Comparison of ENCODE assay signal across 18 cellular contexts in the genomic region with DNA sequence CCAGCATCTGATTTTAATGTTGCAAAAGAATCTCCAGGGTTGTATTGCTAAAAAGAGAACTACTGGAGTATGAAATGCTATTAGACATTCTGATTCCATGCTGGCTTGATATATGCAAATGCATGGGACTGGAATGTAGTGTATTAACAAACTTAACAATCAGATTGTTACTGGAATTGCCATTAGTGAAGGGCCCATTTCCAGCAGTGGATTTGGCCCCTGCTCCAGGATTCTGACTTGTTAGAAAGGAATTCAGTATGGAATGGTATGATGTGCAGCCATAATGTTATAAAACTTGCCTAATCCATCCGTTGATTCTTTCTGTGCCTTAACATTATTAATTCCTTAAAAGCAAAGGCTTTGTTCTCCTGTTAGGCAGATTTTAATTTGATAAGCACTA. TPM values are rescaled to one million over a fixed set of nuclear protein-coding genes. Genes with fewer than 3 reads are reported as not detected.
DNase-seq lines count a peak whose midpoint lies in the region; FAIRE-seq and TF ChIP-seq lines count a peak whose summit lies in the region.
"Had no signal": no experiment of that assay in that cellular context is flagged by ENCODE, and none has a peak within 500 bp of the region (broad histone marks: within the 10 kb centered on the region; RNA-seq: fewer than 3 reads in every experiment).

No MANE protein-coding gene starts in this region.

- FAIRE-seq in RCC 7860 (lab: Jason Lieb, UNC): no peak

- H4K20me1 ChIP-seq in H9 (ENCODE audit: control insufficient read depth, insufficient read depth, insufficient read length): no peaks in the 10 kb centered on the region

- H3K36me3 Mint-ChIP-seq in H9 (ENCODE audit: insufficient read depth in 1 of 3, low read depth in 3 of 3): peaks cover 3 to 38% (median 17%) of the 10 kb centered on the region in 3 experiments; a peak in 5 of 7 replicates
- H3K36me3 Mint-ChIP-seq: activated naive CD4-positive, alpha-beta T cell treated with anti-CD3 and anti-CD28 coated beads, Interleukin-2, amount 10 ng/mL, durations not matched to agents 7 days and 5 days had no signal

- H4K91ac ChIP-seq in H9 (ENCODE audit: insufficient read length, low read depth, low read length): no peak overlapping the region

- no peak overlapping the region for H3K18ac ChIP-seq in H9 (ENCODE audit: insufficient read length, low read depth, low read length)

- no peak overlapping the region for H3K4me2 ChIP-seq in H9 (ENCODE audit: insufficient read depth, insufficient read length, low read length)
- H3K4me2 ChIP-seq: BLaER1 had no signal

- H3K27me3 Mint-ChIP-seq in H9 (ENCODE audit: low read depth): no peaks in the 10 kb centered on the region

- H4K5ac ChIP-seq in H9 (ENCODE audit: insufficient read length, low read depth, low read length): no peak overlapping the region

- no peaks in the 10 kb centered on the region for H3K9me3 ChIP-seq in MG63
- H3K9me3 ChIP-seq in muscle layer of duodenum (ENCODE audit: control insufficient read depth in 1 of 2, low read length in 2 of 2): no peaks in the 10 kb centered on the region
- H3K9me3 ChIP-seq in H9 (ENCODE audit: control insufficient read depth, low read depth, low read length): no peaks in the 10 kb centered on the region
- H3K9me3 ChIP-seq: BLaER1, mucosa of descending colon had no signal

- DNase-seq in AG09319 (ENCODE audit: extremely low read depth, low read depth) (peak; percentile 84), MG63 (peak; percentile 78), epithelial cell of proximal tubule (ENCODE audit: low read depth) (peak; percentile 27), nucleus accumbens (lab: John Stamatoyannopoulos, UW) (no peak), RCC 7860 (ENCODE audit: low spot score) (no peak), H9 (no peak)
- no peak for DNase-seq in activated naive CD4-positive, alpha-beta T cell treated with anti-CD3 and anti-CD28 coated beads, Interleukin-2, amount 50 U/mL, for 16 hours
- DNase-seq: activated CD8-positive, alpha-beta memory T cell treated with anti-CD3 and anti-CD28 coated beads, Interleukin-2, amount 50 U/mL, for 48 hours; activated naive CD4-positive, alpha-beta T cell treated with anti-CD3 and anti-CD28 coated beads, Interleukin-2, amount 10 ng/mL, durations not matched to agents 7 days and 5 days; DMS79 treated with DMSO at 0.1 percent for 48 hours; mucosa of descending colon; NCI-H1417 treated with DMSO at 0.1 percent for 48 hours; NCI-H446 treated with DMSO at 0.1 percent for 48 hours; OCI-M1; substantia nigra had no signal

- H3K4me3 Mint-ChIP-seq in H9: no peak overlapping the region
- H3K4me3 Mint-ChIP-seq: activated naive CD4-positive, alpha-beta T cell treated with anti-CD3 and anti-CD28 coated beads, Interleukin-2, amount 10 ng/mL, durations not matched to agents 7 days and 5 days had no signal

- H3K27me3 ChIP-seq in MG63 (no peaks in the 10 kb centered on the region), muscle layer of duodenum (ENCODE audit: low read depth, low read length) (no peaks in the 10 kb centered on the region), H9 (ENCODE audit: insufficient read depth, low read length) (no peaks in the 10 kb centered on the region)
- H3K27me3 ChIP-seq: BLaER1 had no signal

- peaks cover 11 to 23% of the 10 kb centered on the region in 2 donors for H3K4me1 ChIP-seq in muscle layer of duodenum (ENCODE audit: control insufficient read depth in 1 of 2, insufficient read depth in 2 of 2, low read length in 2 of 2)
- H3K4me1 ChIP-seq in H9 (ENCODE audit: insufficient read depth, low read length): no peaks in the 10 kb centered on the region
- H3K4me1 ChIP-seq: parathyroid adenoma had no signal

- no peak overlapping the region for H2BK15ac ChIP-seq in H9 (ENCODE audit: low read depth, low read length)

- no peak overlapping the region for H3K4ac ChIP-seq in H9 (ENCODE audit: low read depth, low read length)

- H3K14ac ChIP-seq in H9 (ENCODE audit: insufficient read depth, low read length): no peak overlapping the region

- H3K27ac ChIP-seq in muscle layer of duodenum (ENCODE audit: low read length): peak overlapping the region; percentile 65
- no peak overlapping the region for H3K27ac ChIP-seq in H9 (ENCODE audit: insufficient read length, low read depth, low read length)
- H3K27ac ChIP-seq: BLaER1, parathyroid adenoma had no signal

- no peak overlapping the region for H3T11ph ChIP-seq in H9 (ENCODE audit: low read length)

- H2BK12ac ChIP-seq in H9 (ENCODE audit: insufficient read length, low read depth, low read length): no peak overlapping the region

- no peak overlapping the region for H2BK120ac ChIP-seq in H9 (ENCODE audit: low read depth, low read length, poor library complexity, severe bottlenecking)

- H2BK5ac ChIP-seq in H9 (ENCODE audit: insufficient read length, low read length): no peak overlapping the region

- TF ChIP-seq CTCF in AG09319 (IDR thresholded peaks at IDR 0.05; ENCODE audit: low read depth, low read length): no peak
- TF ChIP-seq CTCF in epithelial cell of proximal tubule (conservative IDR thresholded peaks at IDR 0.05; ENCODE audit: low read depth, low read length): no peak
- TF ChIP-seq CTCF in H9 (conservative IDR thresholded peaks at IDR 0.05): no peak

- H3K4me1 Mint-ChIP-seq in H9: no peaks in the 10 kb centered on the region
- H3K4me1 Mint-ChIP-seq: activated naive CD4-positive, alpha-beta T cell treated with anti-CD3 and anti-CD28 coated beads, Interleukin-2, amount 10 ng/mL, durations not matched to agents 7 days and 5 days had no signal

- H2AFZ ChIP-seq in H9 (ENCODE audit: low read length): no peak overlapping the region
- H2AFZ ChIP-seq: parathyroid adenoma had no signal

- no CpG with 5 or more reads among the region's 1 CpG for WGBS in H9 (ENCODE audit: extremely low coverage, insufficient read length, low lambda C conversion rate)

- H3K4me3 ChIP-seq in MG63: no peak overlapping the region
- no peak overlapping the region for H3K4me3 ChIP-seq in epithelial cell of proximal tubule (ENCODE audit: low read depth, low read length)
- H3K4me3 ChIP-seq in muscle layer of duodenum (ENCODE audit: low read depth in 1 of 2, low read length in 2 of 2): no peak overlapping the region
- H3K4me3 ChIP-seq: BLaER1, mucosa of descending colon had no signal

- H3K79me1 ChIP-seq in H9 (ENCODE audit: insufficient read depth, low read depth, low read length, poor library complexity, severe bottlenecking): no peaks in the 10 kb centered on the region

- H3K9ac ChIP-seq in H9 (ENCODE audit: extremely low read depth, insufficient read length, low read length): no peak overlapping the region
- H3K9ac ChIP-seq: BLaER1, parathyroid adenoma had no signal

- H3K23ac ChIP-seq in H9 (ENCODE audit: insufficient read length, low read depth, low read length): no peak overlapping the region

- peaks cover 54% of the 10 kb centered on the region for H3K36me3 ChIP-seq in MG63
- H3K36me3 ChIP-seq in muscle layer of duodenum (ENCODE audit: control insufficient read depth in 1 of 2, insufficient read depth in 2 of 2, low read length in 2 of 2): peaks cover 27 to 50% of the 10 kb centered on the region in 2 donors

- no peak overlapping the region for H4K8ac ChIP-seq in H9 (replicated peaks; ENCODE audit: insufficient read length, low read depth, low read length)

- no peak overlapping the region for H3K27ac Mint-ChIP-seq in H9
- H3K27ac Mint-ChIP-seq: activated naive CD4-positive, alpha-beta T cell treated with anti-CD3 and anti-CD28 coated beads, Interleukin-2, amount 10 ng/mL, durations not matched to agents 7 days and 5 days had no signal

- no peaks in the 10 kb centered on the region for H3K79me2 ChIP-seq in H9 (ENCODE audit: insufficient read depth, low read length)
- H3K79me2 ChIP-seq: parathyroid adenoma had no signal

- no peaks in the 10 kb centered on the region for H3K9me3 Mint-ChIP-seq in H9
- H3K9me3 Mint-ChIP-seq: activated naive CD4-positive, alpha-beta T cell treated with anti-CD3 and anti-CD28 coated beads, Interleukin-2, amount 10 ng/mL, durations not matched to agents 7 days and 5 days had no signal

- H2AK5ac ChIP-seq in H9 (ENCODE audit: insufficient read length, low read length): no peak overlapping the region

- no peak overlapping the region for H2BK20ac ChIP-seq in H9 (ENCODE audit: low read depth, low read length, poor library complexity, severe bottlenecking)

- no peak overlapping the region for H3K56ac ChIP-seq in H9 (ENCODE audit: insufficient read length, low read depth, low read length)

- no peaks in the 10 kb centered on the region for H3K23me2 ChIP-seq in H9 (ENCODE audit: insufficient read length, low read depth, low read length, poor library complexity, severe bottlenecking)

RNA-seq across cellular contexts. Expression of a gene that starts 7.9 kb away (rescaled TPM):
- total RNA-seq in MG63 (2014; rRNA removed; shearing (Covaris generic); ENCODE audit: low replicate concordance): 9.2 and 13.4 TPM in 2 replicates
- total RNA-seq in epithelial cell of proximal tubule: 2.0 and 18.3 TPM in 2 replicates
- total RNA-seq in H9 (2021): 8.1 and 8.7 TPM in 2 replicates

Comparison
In these comparisons a context has a peak if more than half of its experiments do, and no peak if none do; other contexts are left out.
1. DNase-seq: peak in AG09319 (single experiment), MG63 (single experiment) and epithelial cell of proximal tubule (single experiment); none in nucleus accumbens (0 of 56), RCC 7860 (single experiment), H9 (single experiment) and activated naive CD4-positive, alpha-beta T cell treated with anti-CD3 and anti-CD28 coated beads, Interleukin-2, amount 50 U/mL, for 16 hours (single experiment).